8 cellular contexts compared by ENCODE assay signal in genomic region chr12:110669193-110669502, GRCh38. TPM values are rescaled to one million over a fixed set of nuclear protein-coding genes. Genes with fewer than 3 reads are reported as not detected.
DNase-seq lines count a peak whose midpoint lies in the region; ATAC-seq and TF ChIP-seq lines count a peak whose summit lies in the region.
"Had no signal": no experiment of that assay in that cellular context is flagged by ENCODE, and none has a peak within 500 bp of the region (broad histone marks: within the 10 kb centered on the region; RNA-seq: fewer than 3 reads in every experiment).

No MANE protein-coding gene starts in this region.

- H3K56ac ChIP-seq in IMR-90 (ENCODE audit: extremely low read depth, insufficient read depth, low read length): no peak overlapping the region

- no peak overlapping the region for H2BK120ac ChIP-seq in IMR-90 (ENCODE audit: low read depth, low read length)

- H3K18ac ChIP-seq in IMR-90 (ENCODE audit: low read depth, low read length): no peak overlapping the region

- no peak overlapping the region for H3K9ac ChIP-seq in IMR-90 (ENCODE audit: low read depth, low read length)

- H2BK5ac ChIP-seq in IMR-90 (ENCODE audit: low read depth, low read length, poor library complexity, severe bottlenecking): no peak overlapping the region

- H3K27ac ChIP-seq in IMR-90 (ENCODE audit: insufficient read depth, low read length): no peak overlapping the region

- peak overlapping the region; percentile 32 for H2AFZ ChIP-seq in IMR-90 (replicated peaks; ENCODE audit: low read length, poor library complexity)

- CTCF ChIA-PET in IMR-90 (lab: Yijun Ruan, JAX): no interaction called here

- H3K9me3 Mint-ChIP-seq in memory B cell: no peaks in the 10 kb centered on the region

- POLR2A ChIA-PET in IMR-90 (lab: Charles Lee; ENCODE audit: unreplicated experiment): no interaction called here

- 30% methylated on average over 5 of the region's 5 CpGs; no CpG with 5 or more reads in 1 of the 2 experiments for WGBS in IMR-90 (ENCODE audit: extremely low coverage in 2 of 2, insufficient read length in 1 of 2), 2 experiments

- intact Hi-C loops in IMR-90 (cut with micrococcal nuclease): no loop called here

- H4K5ac ChIP-seq in IMR-90 (ENCODE audit: low read depth, low read length): no peak overlapping the region

- no peaks in the 10 kb centered on the region for H3K79me1 ChIP-seq in IMR-90 (ENCODE audit: low read depth in 1 of 2, low read length in 2 of 2)

- no peaks in the 10 kb centered on the region for H4K20me1 ChIP-seq in IMR-90 (ENCODE audit: insufficient read depth, low read length)

- peaks cover 62% of the 10 kb centered on the region for H3K4me1 Mint-ChIP-seq in memory B cell

- H4K91ac ChIP-seq in IMR-90 (ENCODE audit: insufficient read depth, low read depth, low read length): no peak overlapping the region

- TF ChIP-seq CTCF in IMR-90 (conservative IDR thresholded peaks at IDR 0.05; ENCODE audit: low read depth, low read length): no peak

- ATAC-seq in GM18502 (IDR thresholded peaks at IDR 0.05; ENCODE audit: poor library complexity, unreplicated experiment) (peak; percentile 35), GM21423 (IDR thresholded peaks at IDR 0.05; ENCODE audit: unreplicated experiment) (peak; percentile 28), IMR-90 (ENCODE audit: low read depth) (no peak), memory B cell (ENCODE audit: low read depth) (peak; percentile 67)
- ATAC-seq: right cardiac atrium had no signal

- H3K36me3 Mint-ChIP-seq in memory B cell: peaks cover 48% of the 10 kb centered on the region

- no peaks in the 10 kb centered on the region for H3K27me3 Mint-ChIP-seq in memory B cell

- H3K36me3 ChIP-seq in IMR-90 (ENCODE audit: control insufficient read depth, insufficient read depth, low read length): no peaks in the 10 kb centered on the region
- no peaks in the 10 kb centered on the region for H3K36me3 ChIP-seq in HAP-1 (replicated peaks)

- H3K9me1 ChIP-seq in IMR-90 (ENCODE audit: insufficient read depth, low read length): no peaks in the 10 kb centered on the region

- no peak for TF ChIP-seq POLR2A in IMR-90 (IDR thresholded peaks at IDR 0.05; ENCODE audit: low read depth, low read length)

- dilution Hi-C loops in IMR-90 (cut with HindIII; ENCODE audit: low sequenced_read_pairs, unreplicated experiment): no loop called here

- no peaks in the 10 kb centered on the region for H3K4me1 ChIP-seq in IMR-90 (ENCODE audit: control insufficient read depth, insufficient read depth, low read length)
- H3K4me1 ChIP-seq in HAP-1: no peaks in the 10 kb centered on the region

- H3K4me2 ChIP-seq in IMR-90 (ENCODE audit: low read depth, low read length): no peak overlapping the region

- no peak overlapping the region for H2AK5ac ChIP-seq in IMR-90 (ENCODE audit: low read depth, low read length)

- H3K9me3 ChIP-seq in IMR-90 (ENCODE audit: control insufficient read depth, insufficient read depth, low read length) (no peaks in the 10 kb centered on the region; the same call in 1 of the 2 replicates), HAP-1 (0 out of 2 replicates have a peak, but pooled peaks cover 5% of the 10 kb centered on the region)

- no peak overlapping the region for H2AK9ac ChIP-seq in IMR-90 (replicated peaks; ENCODE audit: low read depth, low read length, poor library complexity)

- peak overlapping the region; percentile 99 for H3K27ac Mint-ChIP-seq in memory B cell

- DNase-seq in IMR-90 (no peak), memory B cell (ENCODE audit: low spot score in 2 of 2) (peak; percentile 54 to 62), NCI-H1694 (lab: John Stamatoyannopoulos, UW) (no peak), HAP-1 (ENCODE audit: low spot score in 2 of 2) (no peak), epidermal melanocyte (ENCODE audit: insufficient read length, low spot score) (no peak)
- DNase-seq: right cardiac atrium had no signal

- H2BK20ac ChIP-seq in IMR-90 (ENCODE audit: low read depth, low read length): no peak overlapping the region

- H3K27me3 ChIP-seq in IMR-90 (ENCODE audit: control insufficient read depth, insufficient read depth, low read length): peaks cover 9% of the 10 kb centered on the region
- H3K27me3 ChIP-seq in HAP-1 (ENCODE audit: low read depth): no peaks in the 10 kb centered on the region

- no peak overlapping the region for H3K4ac ChIP-seq in IMR-90 (ENCODE audit: low read depth, low read length)

- TF ChIP-seq RAD21 in IMR-90 (IDR thresholded peaks at IDR 0.05; ENCODE audit: low read length): no peak

- in situ Hi-C loops in IMR-90 (cut with MboI; ENCODE audit: low sequenced_read_pairs): no loop called here
- in situ Hi-C loops in HAP-1 (cut with MboI; ENCODE audit: low sequenced_read_pairs): no loop called here

- H3K4me3 ChIP-seq in IMR-90 (ENCODE audit: insufficient read depth, low read depth, low read length) (no peak overlapping the region), HAP-1 (no peak overlapping the region)

- H3K14ac ChIP-seq in IMR-90 (replicated peaks; ENCODE audit: low read depth, low read length): no peak overlapping the region

- no peak overlapping the region for H3K23ac ChIP-seq in IMR-90 (ENCODE audit: low read depth, low read length)

- H4K8ac ChIP-seq in IMR-90 (ENCODE audit: low read depth in 2 of 2, low read length in 2 of 2): no peak overlapping the region

- H3K4me3 Mint-ChIP-seq in memory B cell: peak overlapping the region; percentile 83

- BruUV-seq in IMR-90 (replicated peaks; lab: Mats Ljungman, UMichigan): no TSS peak

- no peak overlapping the region for H2BK15ac ChIP-seq in IMR-90 (ENCODE audit: low read depth, low read length)

TF ChIP-seq in IMR-90, 13 proteins besides CTCF, POLR2A, EP300 and RAD21:
- TF ChIP-seq SMC3 (IDR thresholded peaks at IDR 0.05; ENCODE audit: low read depth, low read length) (no peak), RFX5 (IDR thresholded peaks at IDR 0.05; ENCODE audit: low read depth, low read length) (no peak), FOS (IDR thresholded peaks at IDR 0.05; ENCODE audit: low read depth, low read length) (no peak), CEBPB (IDR thresholded peaks at IDR 0.05; ENCODE audit: low read depth, low read length) (no peak), BHLHE40 (IDR thresholded peaks at IDR 0.05; ENCODE audit: low read depth, low read length) (no peak), MXI1 (IDR thresholded peaks at IDR 0.05; ENCODE audit: borderline replicate concordance, low read depth, low read length) (no peak), NFE2L2 (IDR thresholded peaks at IDR 0.05; ENCODE audit: low read depth, low read length) (no peak), MAFK (IDR thresholded peaks at IDR 0.05; ENCODE audit: low read depth, low read length) (no peak), MAZ (IDR thresholded peaks at IDR 0.05; ENCODE audit: borderline replicate concordance, low read depth, low read length) (no peak), CHD1 (IDR thresholded peaks at IDR 0.05; ENCODE audit: low read depth, low read length) (no peak)
- TF ChIP-seq, protein P1, sequence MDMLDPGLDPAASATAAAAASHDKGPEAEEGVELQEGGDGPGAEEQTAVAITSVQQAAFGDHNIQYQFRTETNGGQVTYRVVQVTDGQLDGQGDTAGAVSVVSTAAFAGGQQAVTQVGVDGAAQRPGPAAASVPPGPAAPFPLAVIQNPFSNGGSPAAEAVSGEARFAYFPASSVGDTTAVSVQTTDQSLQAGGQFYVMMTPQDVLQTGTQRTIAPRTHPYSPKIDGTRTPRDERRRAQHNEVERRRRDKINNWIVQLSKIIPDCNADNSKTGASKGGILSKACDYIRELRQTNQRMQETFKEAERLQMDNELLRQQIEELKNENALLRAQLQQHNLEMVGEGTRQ (IDR thresholded peaks at IDR 0.05; ENCODE audit: low read depth, low read length): no peak

RNA-seq across cellular contexts. Expression of gene HVCN1, which starts 19.8 kb away (rescaled TPM):
- total RNA-seq in IMR-90 (2012; rRNA removed): 1.4 and 2.0 TPM in 2 replicates
- 1.3 and 1.9 TPM in 2 replicates for polyA plus RNA-seq in IMR-90 (2012; rRNA removed)
- polyA plus RNA-seq in IMR-90 (2012; cell fraction: cytosol; rRNA removed): 1.3 and 2.3 TPM in 2 replicates
- polyA plus RNA-seq in IMR-90 (2012; cell fraction: nucleus; rRNA removed; ENCODE audit: low replicate concordance): 0.44 and 1.4 TPM in 2 replicates

RNA-seq across cellular contexts. Expression of gene TCTN1, which starts 55.2 kb away (rescaled TPM):
- total RNA-seq in IMR-90 (2012; rRNA removed): 11.1 and 11.7 TPM in 2 replicates
- 17.5 and 18.8 TPM in 2 replicates for polyA plus RNA-seq in IMR-90 (2012; rRNA removed)
- polyA plus RNA-seq in IMR-90 (2012; cell fraction: cytosol; rRNA removed): 16.9 and 18.3 TPM in 2 replicates
- 37.6 and 52.8 TPM in 2 replicates for polyA plus RNA-seq in IMR-90 (2012; cell fraction: nucleus; rRNA removed; ENCODE audit: low replicate concordance)

Comparison
In these comparisons a context has a peak if more than half of its experiments do, and no peak if none do; other contexts are left out.
1. DNase-seq: peak in memory B cell (2 of 2); none in IMR-90 (single experiment), NCI-H1694 (single experiment), HAP-1 (0 of 2) and epidermal melanocyte (single experiment).